ENCODE assay signal across 20 cellular contexts in genomic region chr4:34953145-34953799, GRCh38.
DNase-seq lines count a peak whose midpoint lies in the region; ATAC-seq and TF ChIP-seq lines count a peak whose summit lies in the region.
"Had no signal": no experiment of that assay in that cellular context is flagged by ENCODE, and none has a peak within 500 bp of the region (broad histone marks: within the 10 kb centered on the region; RNA-seq: fewer than 3 reads in every experiment).

No MANE protein-coding gene starts in this region.

- no peak overlapping the region for H3K9ac ChIP-seq in PC-3 (ENCODE audit: low read length)

- POLR2A ChIA-PET in PC-3 (lab: Charles Lee; ENCODE audit: unreplicated experiment): no interaction called here
- POLR2A ChIA-PET in activated CD4-positive, alpha-beta T cell treated with anti-CD3 and anti-CD28 coated beads for 36 hours (lab: Charles Lee): no interaction called here
- POLR2A ChIA-PET in activated CD8-positive, alpha-beta T cell treated with anti-CD3 and anti-CD28 coated beads for 36 hours (lab: Charles Lee): no interaction called here

- 69 to 81% (median 80%) methylated on average over 9 of the region's 9 CpGs for WGBS in stomach, 5 donors

- H3K4me2 ChIP-seq in PC-3 (ENCODE audit: low read length): no peak overlapping the region

- peaks cover 7% of the 10 kb centered on the region for H3K9me3 Mint-ChIP-seq in activated CD4-positive, alpha-beta T cell treated with anti-CD3 and anti-CD28 coated beads for 36 hours (ENCODE audit: low read depth)
- peaks cover 2% of the 10 kb centered on the region for H3K9me3 Mint-ChIP-seq in activated CD8-positive, alpha-beta T cell treated with anti-CD3 and anti-CD28 coated beads for 36 hours
- H3K9me3 Mint-ChIP-seq: nephron had no signal

- no peaks in the 10 kb centered on the region for H3F3A ChIP-seq in PC-3 (ENCODE audit: low read length, unreplicated experiment)

- no peaks in the 10 kb centered on the region for H3K36me3 ChIP-seq in BE2C
- H3K36me3 ChIP-seq in HAP-1 (replicated peaks): no peaks in the 10 kb centered on the region
- no peaks in the 10 kb centered on the region for H3K36me3 ChIP-seq in PC-3 (ENCODE audit: low read depth, low read length)
- no peaks in the 10 kb centered on the region for H3K36me3 ChIP-seq in stomach
- H3K36me3 ChIP-seq: heart left ventricle had no signal

- peak overlapping the region; percentile 13; the same call in 1 of the 2 replicates for H2AFZ ChIP-seq in PC-3 (ENCODE audit: low read length)

- TF ChIP-seq EP300 in stomach (IDR thresholded peaks at IDR 0.05): no peak

- CTCF ChIA-PET in PC-3 (lab: Charles Lee): interaction anchor here (0.6 kb wide), 1 partner anchor 461 kb away, joined by 7 read pairs; no protein-coding TSS in a partner anchor
- CTCF ChIA-PET in activated CD4-positive, alpha-beta T cell treated with anti-CD3 and anti-CD28 coated beads for 36 hours (lab: Charles Lee): no interaction called here
- CTCF ChIA-PET in activated CD8-positive, alpha-beta T cell treated with anti-CD3 and anti-CD28 coated beads for 36 hours (lab: Charles Lee): no interaction called here

- H3K27ac ChIP-seq in PC-3 (ENCODE audit: low read length) (no peak overlapping the region), stomach (no peak overlapping the region)
- H3K27ac ChIP-seq: heart left ventricle had no signal

- H3K27me3 Mint-ChIP-seq in activated CD4-positive, alpha-beta T cell treated with anti-CD3 and anti-CD28 coated beads for 36 hours: no peaks in the 10 kb centered on the region
- no peaks in the 10 kb centered on the region for H3K27me3 Mint-ChIP-seq in activated CD8-positive, alpha-beta T cell treated with anti-CD3 and anti-CD28 coated beads for 36 hours
- H3K27me3 Mint-ChIP-seq: activated B cell treated with CpG ODN at 0.5 μM for 24 hours; activated naive CD8-positive, alpha-beta T cell treated with anti-CD3 and anti-CD28 coated beads for 36 hours; B cell; central memory CD8-positive, alpha-beta T cell had no signal

- no peaks in the 10 kb centered on the region for H4K20me1 ChIP-seq in PC-3 (ENCODE audit: low read length)

- no TSS peak for BruUV-seq in PC-3 (replicated peaks; lab: Mats Ljungman, UMichigan)

- no peaks in the 10 kb centered on the region for H3K4me1 Mint-ChIP-seq in activated CD4-positive, alpha-beta T cell treated with anti-CD3 and anti-CD28 coated beads for 36 hours
- no peaks in the 10 kb centered on the region for H3K4me1 Mint-ChIP-seq in activated CD8-positive, alpha-beta T cell treated with anti-CD3 and anti-CD28 coated beads for 36 hours (ENCODE audit: low read depth)
- H3K4me1 Mint-ChIP-seq: activated B cell treated with CpG ODN at 0.5 μM for 24 hours; activated naive CD8-positive, alpha-beta T cell treated with anti-CD3 and anti-CD28 coated beads for 36 hours; B cell; central memory CD8-positive, alpha-beta T cell had no signal

- no peak for TF ChIP-seq POLR2A in stomach (IDR thresholded peaks at IDR 0.05)

- H3K27me3 ChIP-seq in BE2C (no peaks in the 10 kb centered on the region), HAP-1 (ENCODE audit: low read depth) (no peaks in the 10 kb centered on the region), PC-3 (ENCODE audit: low read length) (no peaks in the 10 kb centered on the region), stomach (no peaks in the 10 kb centered on the region)
- H3K27me3 ChIP-seq: heart left ventricle had no signal

- no peaks in the 10 kb centered on the region for H3K9me2 ChIP-seq in PC-3 (replicated peaks; ENCODE audit: low read length)

- H3K4me1 ChIP-seq in BE2C (no peaks in the 10 kb centered on the region), HAP-1 (no peaks in the 10 kb centered on the region; the same call in 1 of the 2 replicates), PC-3 (ENCODE audit: insufficient read depth, low read length) (no peaks in the 10 kb centered on the region), stomach (no peaks in the 10 kb centered on the region)
- H3K4me1 ChIP-seq: heart left ventricle had no signal

- TF ChIP-seq CTCF in BE2C (IDR thresholded peaks at IDR 0.05; ENCODE audit: low read depth, low read length): peak; percentile 72
- peak; percentile 67 for TF ChIP-seq CTCF in PC-3 (conservative IDR thresholded peaks at IDR 0.05; ENCODE audit: low read depth, low read length)
- peak; percentile 16 for TF ChIP-seq CTCF in foreskin fibroblast (IDR thresholded peaks at IDR 0.05; ENCODE audit: low read depth, low read length)
- no peak for TF ChIP-seq CTCF in stomach (IDR thresholded peaks at IDR 0.05)
- TF ChIP-seq CTCF in activated CD8-positive, alpha-beta T cell treated with anti-CD3 and anti-CD28 coated beads for 36 hours (IDR thresholded peaks at IDR 0.05): no peak

- no peaks in the 10 kb centered on the region for H3K79me2 ChIP-seq in PC-3 (ENCODE audit: low read length)

- intact Hi-C loops in PC-3 (cut with micrococcal nuclease): loop anchor here (10.0 kb wide), 1 partner anchor 188 kb away; no protein-coding TSS in a partner anchor
- intact Hi-C loops in activated CD4-positive, alpha-beta T cell treated with anti-CD3 and anti-CD28 coated beads for 36 hours (cut with DNase I, micrococcal nuclease): no loop called here
- intact Hi-C loops in stomach (cut with DNase I; ENCODE audit: low total_unique reads): no loop called here
- intact Hi-C loops in activated CD8-positive, alpha-beta T cell treated with anti-CD3 and anti-CD28 coated beads for 36 hours (cut with micrococcal nuclease): no loop called here

- H3K4me3 ChIP-seq in BE2C (ENCODE audit: low read depth, low read length): no peak overlapping the region
- H3K4me3 ChIP-seq in HAP-1: no peak overlapping the region
- H3K4me3 ChIP-seq in PC-3 (ENCODE audit: low read length): no peak overlapping the region
- H3K4me3 ChIP-seq in foreskin fibroblast (ENCODE audit: low read depth in 1 of 2, low read length in 2 of 2): no peak overlapping the region
- H3K4me3 ChIP-seq in stomach: no peak overlapping the region
- H3K4me3 ChIP-seq: heart left ventricle had no signal

- no peak overlapping the region for H3K4me3 Mint-ChIP-seq in activated CD4-positive, alpha-beta T cell treated with anti-CD3 and anti-CD28 coated beads for 36 hours
- no peak overlapping the region for H3K4me3 Mint-ChIP-seq in activated CD8-positive, alpha-beta T cell treated with anti-CD3 and anti-CD28 coated beads for 36 hours
- H3K4me3 Mint-ChIP-seq: activated B cell treated with CpG ODN at 0.5 μM for 24 hours; activated naive CD8-positive, alpha-beta T cell treated with anti-CD3 and anti-CD28 coated beads for 36 hours; B cell; central memory CD8-positive, alpha-beta T cell; nephron had no signal

- no peaks in the 10 kb centered on the region for H3K36me3 Mint-ChIP-seq in activated CD4-positive, alpha-beta T cell treated with anti-CD3 and anti-CD28 coated beads for 36 hours (ENCODE audit: low read depth)
- no peaks in the 10 kb centered on the region for H3K36me3 Mint-ChIP-seq in activated CD8-positive, alpha-beta T cell treated with anti-CD3 and anti-CD28 coated beads for 36 hours (ENCODE audit: low read depth)
- H3K36me3 Mint-ChIP-seq: activated naive CD8-positive, alpha-beta T cell treated with anti-CD3 and anti-CD28 coated beads for 36 hours had no signal

- ATAC-seq in PC-3: peak; percentile 74
- no peak for ATAC-seq in activated CD4-positive, alpha-beta T cell treated with anti-CD3 and anti-CD28 coated beads for 36 hours
- ATAC-seq in activated CD8-positive, alpha-beta T cell treated with anti-CD3 and anti-CD28 coated beads for 36 hours: no peak
- ATAC-seq: heart left ventricle had no signal

- DNase-seq in BE2C (peak; percentile 67), HAP-1 (ENCODE audit: low spot score in 2 of 2) (peak; percentile 63 to 78), PC-3 (peak; percentile 74), foreskin fibroblast (no peak), stomach (no peak), NCI-H1417 (lab: John Stamatoyannopoulos, UW) (no peak)
- no peak for DNase-seq in activated CD4-positive, alpha-beta T cell treated with anti-CD3 and anti-CD28 coated beads for 36 hours
- DNase-seq in activated CD8-positive, alpha-beta T cell treated with anti-CD3 and anti-CD28 coated beads for 36 hours: no peak
- DNase-seq: activated B cell treated with CpG ODN at 0.5 μM for 24 hours; activated naive CD8-positive, alpha-beta T cell treated with anti-CD3 and anti-CD28 coated beads for 36 hours; H7; heart left ventricle; NCI-H1105; NCI-H446; retina; Right ventricle myocardium superior; stimulated activated CD4-positive, alpha-beta T cell treated with anti-CD3 and anti-CD28 coated beads, Interleukin-2, amount 100 ng/mL, for 48 hours had no signal

- H3K27ac Mint-ChIP-seq in activated CD4-positive, alpha-beta T cell treated with anti-CD3 and anti-CD28 coated beads for 36 hours: no peak overlapping the region
- H3K27ac Mint-ChIP-seq in activated CD8-positive, alpha-beta T cell treated with anti-CD3 and anti-CD28 coated beads for 36 hours: no peak overlapping the region
- H3K27ac Mint-ChIP-seq: activated B cell treated with CpG ODN at 0.5 μM for 24 hours; activated naive CD8-positive, alpha-beta T cell treated with anti-CD3 and anti-CD28 coated beads for 36 hours; B cell; nephron had no signal

- H3K9me3 ChIP-seq in BE2C (no peaks in the 10 kb centered on the region), HAP-1 (no peaks in the 10 kb centered on the region), PC-3 (ENCODE audit: low read length) (no peaks in the 10 kb centered on the region), stomach (peaks cover 0 to 6% (median 0%) of the 10 kb centered on the region in 4 donors)

- in situ Hi-C loops in HAP-1 (cut with MboI; ENCODE audit: low sequenced_read_pairs): no loop called here

Comparison
In these comparisons a context has a peak if more than half of its experiments do, and no peak if none do; other contexts are left out.
1. DNase-seq: peak in BE2C (single experiment), HAP-1 (2 of 2) and PC-3 (single experiment); none in foreskin fibroblast (0 of 2), activated CD4-positive, alpha-beta T cell treated with anti-CD3 and anti-CD28 coated beads for 36 hours (single experiment), stomach (single experiment), activated CD8-positive, alpha-beta T cell treated with anti-CD3 and anti-CD28 coated beads for 36 hours (single experiment) and NCI-H1417 (0 of 3).
2. CTCF ChIP-seq: peak in BE2C (single experiment), PC-3 (single experiment) and foreskin fibroblast (single experiment); none in stomach (0 of 7) and activated CD8-positive, alpha-beta T cell treated with anti-CD3 and anti-CD28 coated beads for 36 hours (single experiment).